Comparison of ENCODE assay signal across 8 cellular contexts in the genomic region with DNA sequence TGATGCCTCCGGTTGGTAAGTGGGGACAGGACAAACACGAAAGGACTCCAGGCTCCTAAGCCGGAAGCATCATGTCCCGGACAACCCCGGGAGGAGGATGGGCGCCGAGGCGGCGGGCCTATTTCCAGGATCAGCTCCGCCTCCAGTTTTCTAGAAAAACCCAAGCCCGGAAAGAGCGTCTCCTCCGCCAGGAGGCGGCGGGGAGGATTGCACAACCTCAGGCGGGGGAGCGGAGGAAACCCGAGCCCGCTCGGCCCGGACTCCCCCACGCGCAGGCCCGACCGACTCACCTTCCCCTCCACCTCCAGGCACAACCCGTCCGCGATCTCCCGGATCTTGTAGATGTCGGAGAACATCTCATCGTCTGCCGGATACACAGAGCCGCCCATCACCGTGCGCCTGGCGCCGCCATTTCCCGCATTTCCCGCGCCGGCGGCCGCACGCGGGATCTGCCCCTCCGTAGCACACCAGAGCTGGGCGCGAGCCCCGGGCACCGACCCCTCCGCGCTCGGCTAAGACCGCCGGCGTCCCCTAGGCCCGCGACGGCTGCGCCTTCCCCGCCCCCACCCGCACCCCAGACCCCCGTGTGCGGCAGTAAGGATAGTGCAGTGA. TPM values are rescaled to one million over a fixed set of nuclear protein-coding genes. Genes with fewer than 3 reads are reported as not detected.
DNase-seq lines count a peak whose midpoint lies in the region; TF ChIP-seq lines count a peak whose summit lies in the region.

No MANE protein-coding gene starts in this region.

- H3K4ac ChIP-seq in H9 (ENCODE audit: low read depth, low read length) (no peak overlapping the region; the same call in 1 of the 2 replicates), trophoblast cell (ENCODE audit: low read depth, low read length) (peak overlapping the region; percentile 100)

- H3K36me3 Mint-ChIP-seq in H9 (ENCODE audit: insufficient read depth in 1 of 3, low read depth in 3 of 3): peaks cover 55 to 69% (median 68%) of the 10 kb centered on the region in 3 experiments

- H4K5ac ChIP-seq in H9 (ENCODE audit: insufficient read length, low read depth, low read length): peak overlapping the region; percentile 50

- intact Hi-C loops in tibial artery (cut with DNase I; ENCODE audit: low total_unique reads): no loop called here

- H3K23ac ChIP-seq in H9 (ENCODE audit: insufficient read length, low read depth, low read length) (no peak overlapping the region), trophoblast cell (ENCODE audit: low read length) (no peak overlapping the region)

- no peak overlapping the region for H2BK12ac ChIP-seq in H9 (ENCODE audit: insufficient read length, low read depth, low read length)
- H2BK12ac ChIP-seq in trophoblast cell (ENCODE audit: low read length): peak overlapping the region; percentile 38

- H3K4me3 Mint-ChIP-seq in H9: peak overlapping the region; percentile 97 to 99

- H2AK5ac ChIP-seq in H9 (ENCODE audit: insufficient read length, low read length) (no peak overlapping the region), trophoblast cell (ENCODE audit: low read length) (peak overlapping the region; percentile 97)

- H4K91ac ChIP-seq in H9 (ENCODE audit: insufficient read length, low read depth, low read length) (no peak overlapping the region), trophoblast cell (ENCODE audit: low read depth, low read length) (peak overlapping the region; percentile 98)

- H2BK5ac ChIP-seq in H9 (ENCODE audit: insufficient read length, low read length): no peak overlapping the region
- H2BK5ac ChIP-seq in trophoblast cell (ENCODE audit: low read depth, low read length, poor library complexity): peak overlapping the region; percentile 98

- H3K4me2 ChIP-seq in H9 (ENCODE audit: insufficient read depth, insufficient read length, low read length): peak overlapping the region; percentile 99
- H3K4me2 ChIP-seq in SU-DHL-6 (ENCODE audit: low read depth, low read length, poor library complexity, severe bottlenecking): peak overlapping the region; percentile 73
- H3K4me2 ChIP-seq in trophoblast cell (ENCODE audit: low read length): peak overlapping the region; percentile 94

- peaks cover 2% of the 10 kb centered on the region; the same call in 1 of the 2 replicates for H3K27me3 Mint-ChIP-seq in H9 (ENCODE audit: low read depth)

- H3K18ac ChIP-seq in H9 (ENCODE audit: insufficient read length, low read depth, low read length) (peak overlapping the region; percentile 99), trophoblast cell (ENCODE audit: low read length) (peak overlapping the region; percentile 99)

- peaks cover 42% of the 10 kb centered on the region; the same call in 1 of the 2 replicates for H3F3A ChIP-seq in SU-DHL-6 (ENCODE audit: insufficient read depth)

- H3K14ac ChIP-seq in H9 (ENCODE audit: insufficient read depth, low read length): peak overlapping the region; percentile 99
- H3K14ac ChIP-seq in trophoblast cell (ENCODE audit: low read length): peak overlapping the region; percentile 98

- H3K79me1 ChIP-seq in H9 (ENCODE audit: insufficient read depth, low read depth, low read length, poor library complexity, severe bottlenecking): no peaks in the 10 kb centered on the region
- H3K79me1 ChIP-seq in trophoblast cell (ENCODE audit: low read length): peaks cover 10% of the 10 kb centered on the region

- peak overlapping the region; percentile 100 for H3K27ac Mint-ChIP-seq in H9

- peaks cover 0 to 5% of the 10 kb centered on the region in 2 experiments; a peak in 3 of 5 replicates for H3K9me3 Mint-ChIP-seq in H9

- peak overlapping the region; percentile 12 for H3K56ac ChIP-seq in H9 (ENCODE audit: insufficient read length, low read depth, low read length)

- H3K9ac ChIP-seq in H9 (ENCODE audit: extremely low read depth, insufficient read length, low read length): peak overlapping the region; percentile 94
- H3K9ac ChIP-seq in SU-DHL-6 (ENCODE audit: low read length): peak overlapping the region; percentile 96
- peak overlapping the region; percentile 97 for H3K9ac ChIP-seq in adipocyte (ENCODE audit: low read length)
- H3K9ac ChIP-seq in trophoblast cell (ENCODE audit: low read length): peak overlapping the region; percentile 100

- H4K12ac ChIP-seq in trophoblast cell (ENCODE audit: low read depth, low read length): peak overlapping the region; percentile 97

- peak overlapping the region; percentile 86 for H2BK120ac ChIP-seq in H9 (ENCODE audit: low read depth, low read length, poor library complexity, severe bottlenecking)
- H2BK120ac ChIP-seq in trophoblast cell (ENCODE audit: insufficient read depth, low read length, poor library complexity): peak overlapping the region; percentile 96

- H3K9me3 ChIP-seq in H9 (ENCODE audit: control insufficient read depth, low read depth, low read length) (no peaks in the 10 kb centered on the region), MG63 (no peaks in the 10 kb centered on the region), SU-DHL-6 (ENCODE audit: insufficient read depth, low read length) (no peaks in the 10 kb centered on the region), adipocyte (ENCODE audit: control insufficient read depth, low read length) (no peaks in the 10 kb centered on the region), cardiac muscle cell (ENCODE audit: low read depth) (no peaks in the 10 kb centered on the region), trophoblast cell (ENCODE audit: insufficient read depth, low read depth, low read length) (peaks cover 3% of the 10 kb centered on the region), tibial artery (no peaks in the 10 kb centered on the region)

- peaks cover 12% of the 10 kb centered on the region for H3K23me2 ChIP-seq in H9 (ENCODE audit: insufficient read length, low read depth, low read length, poor library complexity, severe bottlenecking)

- H2BK15ac ChIP-seq in H9 (ENCODE audit: low read depth, low read length): no peak overlapping the region

- H2AFZ ChIP-seq in H9 (ENCODE audit: low read length): no peak overlapping the region
- H2AFZ ChIP-seq in SU-DHL-6 (ENCODE audit: low read depth, low read length, severe bottlenecking): no peak overlapping the region
- H2AFZ ChIP-seq in trophoblast cell (ENCODE audit: insufficient read depth, low read length, poor library complexity): peak overlapping the region; percentile 89

- H4K20me1 ChIP-seq in H9 (ENCODE audit: control insufficient read depth, insufficient read depth, insufficient read length): no peaks in the 10 kb centered on the region
- H4K20me1 ChIP-seq in SU-DHL-6 (ENCODE audit: low read depth, low read length): peaks cover 45% of the 10 kb centered on the region

- H3K27ac ChIP-seq in H9 (ENCODE audit: insufficient read length, low read depth, low read length) (peak overlapping the region; percentile 52), SU-DHL-6 (ENCODE audit: low read depth, low read length) (peak overlapping the region; percentile 77), cardiac muscle cell (peak overlapping the region; percentile 99), trophoblast cell (ENCODE audit: low read depth, low read length) (peak overlapping the region; percentile 99), tibial artery (peak overlapping the region; percentile 96 to 100)

- TF ChIP-seq CTCF in H9 (conservative IDR thresholded peaks at IDR 0.05) (peak; percentile 57), SU-DHL-6 (IDR thresholded peaks at IDR 0.05; ENCODE audit: insufficient read depth, low read length, poor library complexity, severe bottlenecking) (no peak), cardiac muscle cell (IDR thresholded peaks at IDR 0.05; ENCODE audit: low read depth, low read length) (peak; percentile 39), tibial artery (IDR thresholded peaks at IDR 0.05) (peak; percentile 56 to 65)

- H3K79me2 ChIP-seq in H9 (ENCODE audit: insufficient read depth, low read length) (peaks cover 9% of the 10 kb centered on the region), SU-DHL-6 (ENCODE audit: insufficient read depth, low read length) (peaks cover 53% of the 10 kb centered on the region), trophoblast cell (ENCODE audit: control insufficient read depth, insufficient read depth, low read length, poor library complexity) (peaks cover 14% of the 10 kb centered on the region)

- H4K8ac ChIP-seq in H9 (replicated peaks; ENCODE audit: insufficient read length, low read depth, low read length): no peak overlapping the region
- peak overlapping the region; percentile 93 for H4K8ac ChIP-seq in trophoblast cell (ENCODE audit: low read depth, low read length)

- no peak overlapping the region for H3T11ph ChIP-seq in H9 (ENCODE audit: low read length)

- H3K36me3 ChIP-seq in MG63 (peaks cover 53% of the 10 kb centered on the region), SU-DHL-6 (ENCODE audit: low read length) (peaks cover 44% of the 10 kb centered on the region), adipocyte (ENCODE audit: control insufficient read depth, insufficient read depth, low read length, severe bottlenecking) (peaks cover 48% of the 10 kb centered on the region), cardiac muscle cell (peaks cover 44% of the 10 kb centered on the region), trophoblast cell (ENCODE audit: control insufficient read depth in 1 of 2, insufficient read depth in 2 of 2, low read length in 2 of 2) (peaks cover 17 to 35% of the 10 kb centered on the region in 2 experiments), tibial artery (peaks cover 58 to 59% (median 59%) of the 10 kb centered on the region in 3 donors)

- H3K27me3 ChIP-seq in H9 (ENCODE audit: insufficient read depth, low read length) (no peaks in the 10 kb centered on the region), MG63 (no peaks in the 10 kb centered on the region), SU-DHL-6 (ENCODE audit: low read length) (no peaks in the 10 kb centered on the region), adipocyte (replicated peaks; ENCODE audit: control insufficient read depth, insufficient read depth, low read length) (no peaks in the 10 kb centered on the region), cardiac muscle cell (no peaks in the 10 kb centered on the region), trophoblast cell (ENCODE audit: insufficient read depth, low read length) (no peaks in the 10 kb centered on the region), tibial artery (no peaks in the 10 kb centered on the region)

- peak overlapping the region; percentile 76 for H3K4me3 ChIP-seq in MG63
- peak overlapping the region; percentile 78 for H3K4me3 ChIP-seq in SU-DHL-6 (ENCODE audit: insufficient read depth, low read length, poor library complexity, severe bottlenecking)
- peak overlapping the region; percentile 93 for H3K4me3 ChIP-seq in adipocyte (ENCODE audit: low read length)
- peak overlapping the region; percentile 81 for H3K4me3 ChIP-seq in cardiac muscle cell
- H3K4me3 ChIP-seq in trophoblast cell (ENCODE audit: low read depth, low read length): peak overlapping the region; percentile 99
- H3K4me3 ChIP-seq in tibial artery: peak overlapping the region; percentile 62 to 99

- no peak overlapping the region for H2BK20ac ChIP-seq in H9 (ENCODE audit: low read depth, low read length, poor library complexity, severe bottlenecking)

- no peaks in the 10 kb centered on the region for H3K9me2 ChIP-seq in SU-DHL-6 (replicated peaks; ENCODE audit: insufficient read depth, low read length)

- WGBS in H9 (ENCODE audit: extremely low coverage, insufficient read length, low lambda C conversion rate): no CpG with 5 or more reads among the region's 64 CpGs
- no CpG with 5 or more reads among the region's 64 CpGs for WGBS in trophoblast cell (ENCODE audit: extremely low coverage, insufficient coverage, insufficient read length)

- DNase-seq in GM03348 (ENCODE audit: low spot score) (peak; percentile 90), H9 (peak; percentile 72), MG63 (peak; percentile 88), adipocyte (ENCODE audit: low read depth) (peak; percentile 97), cardiac muscle cell (ENCODE audit: low read depth in 1 of 2, low spot score in 1 of 2) (peak; percentile 92 to 97), trophoblast cell (peak; percentile 84 to 93), tibial artery (peak; percentile 88 to 97)

- peaks cover 19 to 20% of the 10 kb centered on the region in 2 experiments for H3K4me1 Mint-ChIP-seq in H9

- H3K4me1 ChIP-seq in H9 (ENCODE audit: insufficient read depth, low read length) (no peaks in the 10 kb centered on the region), adipocyte (ENCODE audit: control insufficient read depth, insufficient read depth, low read length) (peaks cover 51% of the 10 kb centered on the region), cardiac muscle cell (ENCODE audit: low read depth) (peaks cover 13% of the 10 kb centered on the region), trophoblast cell (ENCODE audit: control insufficient read depth in 1 of 2, insufficient read depth in 2 of 2, low read length in 2 of 2) (peaks cover 0 to 7% of the 10 kb centered on the region in 2 experiments), tibial artery (peaks cover 0 to 64% (median 44%) of the 10 kb centered on the region in 4 donors)

RNA-seq across cellular contexts. Expression of gene TPT1, which starts 0.5 kb away (rescaled TPM):
- total RNA-seq in H9 (2021): 2,205 and 2,239 TPM in 2 replicates
- 1,247 and 1,897 TPM in 2 replicates for total RNA-seq in MG63 (2014; rRNA removed; shearing (Covaris generic); ENCODE audit: low replicate concordance)
- total RNA-seq in cardiac muscle cell: 1,619 and 1,761 TPM in 2 replicates
- polyA plus RNA-seq in cardiac muscle cell: 823 and 843 TPM in 2 replicates
- 3,985 and 4,109 TPM in 2 replicates for polyA plus RNA-seq in trophoblast cell (2013)

Comparison
In these comparisons a context has a peak if more than half of its experiments do, and no peak if none do; other contexts are left out.
1. Peak in every context shown above with its lines: DNase-seq, H3K4me3 ChIP-seq and H3K27ac ChIP-seq.